25 cellular contexts compared by ENCODE assay signal in genomic region chr17:82960419-82961271, GRCh38.
DNase-seq lines count a peak whose midpoint lies in the region; ATAC-seq and TF ChIP-seq lines count a peak whose summit lies in the region.
"Had no signal": no experiment of that assay in that cellular context is flagged by ENCODE, and none has a peak within 500 bp of the region (broad histone marks: within the 10 kb centered on the region; RNA-seq: fewer than 3 reads in every experiment).

No MANE protein-coding gene starts in this region.

- H3K4me1 ChIP-seq in stomach = peaks cover 0 to 11% (median 10%) of the 10 kb centered on the region in 4 donors
- H3K4me1 ChIP-seq: SJCRH30 had no signal

- peaks cover 6% of the 10 kb centered on the region for H3K4me1 Mint-ChIP-seq in activated T-cell treated with anti-CD3 and anti-CD28 coated beads, Interleukin-2, amount 50 U/mL, for 24 hours (ENCODE audit: low read depth)
- H3K4me1 Mint-ChIP-seq in activated T-cell treated with anti-CD3 and anti-CD28 coated beads, Interleukin-2, amount 50 U/mL, for 72 hours (ENCODE audit: low read depth) = peaks cover 8% of the 10 kb centered on the region

- H3K36me3 ChIP-seq in WERI-Rb-1 (peaks cover 3% of the 10 kb centered on the region; the same call in 1 of the 2 replicates), stomach (peaks cover 0 to 15% (median 0%) of the 10 kb centered on the region in 4 donors)
- H3K36me3 ChIP-seq: SJCRH30 had no signal

- 96 to 97% (median 97%) methylated on average over 59 to 67 of the region's 67 CpGs for WGBS in stomach, 5 donors

- peak; percentile 22 for DNase-seq in activated T-cell treated with anti-CD3 and anti-CD28 coated beads, Interleukin-2, amount 50 U/mL, for 24 hours
- no peak for DNase-seq in activated T-cell treated with anti-CD3 and anti-CD28 coated beads, Interleukin-2, amount 50 U/mL, for 72 hours
- DNase-seq in WERI-Rb-1 (peak; percentile 9), mesenteric fat pad (ENCODE audit: low spot score) (peak; percentile 90), stomach (peak; percentile 24), NCI-H2171 treated with DMSO at 0.1 percent for 48 hours (lab: John Stamatoyannopoulos, UW) (no peak), SKM-1 (lab: John Stamatoyannopoulos, UW; ENCODE audit: unreplicated experiment) (no peak), DMS153 treated with DMSO at 0.1 percent for 48 hours (lab: John Stamatoyannopoulos, UW; ENCODE audit: unreplicated experiment) (no peak)
- DNase-seq: activated CD4-positive, alpha-beta T cell treated with anti-CD3 and anti-CD28 coated beads, Interleukin-2, amount 10 ng/mL, durations not matched to agents 24 days and 14 days; activated naive CD4-positive, alpha-beta T cell treated with anti-CD3 and anti-CD28 coated beads, Interleukin-2, amount 50 U/mL, for 16 hours; CD4-positive, CD25-positive, alpha-beta regulatory T cell; foreskin melanocyte; GM23248; Karpas-422; kidney glomerular epithelial cell; NCI-H1417 treated with DMSO at 0.1 percent for 48 hours; NCI-H2081 treated with DMSO at 0.1 percent for 48 hours; stimulated activated CD4-positive, alpha-beta T cell treated with anti-CD3 and anti-CD28 coated beads, Interleukin-15, amount 100 ng/mL, for 24 hours; stimulated activated CD4-positive, alpha-beta T cell treated with anti-CD3 and anti-CD28 coated beads, Interleukin-4, amount 100 ng/mL, for 4 hours; T-helper 9 cell had no signal

- ATAC-seq in activated T-cell treated with anti-CD3 and anti-CD28 coated beads, Interleukin-2, amount 50 U/mL, for 72 hours (replicated peaks in 1 of 2) = no peak

- H3K4me3 Mint-ChIP-seq in activated T-cell treated with anti-CD3 and anti-CD28 coated beads, Interleukin-2, amount 50 U/mL, for 24 hours = no peak overlapping the region
- no peak overlapping the region for H3K4me3 Mint-ChIP-seq in activated T-cell treated with anti-CD3 and anti-CD28 coated beads, Interleukin-2, amount 50 U/mL, for 72 hours
- H3K4me3 Mint-ChIP-seq: activated CD4-positive, alpha-beta T cell treated with anti-CD3 and anti-CD28 coated beads, Interleukin-2, amount 10 ng/mL, durations not matched to agents 24 days and 14 days; CD4-positive, CD25-positive, alpha-beta regulatory T cell; memory B cell; neural crest cell had no signal

- no peak overlapping the region for H3K4me3 ChIP-seq in WERI-Rb-1 (ENCODE audit: low read depth, low read length)
- H3K4me3 ChIP-seq in stomach = no peak overlapping the region
- H3K4me3 ChIP-seq: GM23248, SJCRH30 had no signal

- no peaks in the 10 kb centered on the region for H3K27me3 Mint-ChIP-seq in activated T-cell treated with anti-CD3 and anti-CD28 coated beads, Interleukin-2, amount 50 U/mL, for 24 hours
- no peaks in the 10 kb centered on the region for H3K27me3 Mint-ChIP-seq in activated T-cell treated with anti-CD3 and anti-CD28 coated beads, Interleukin-2, amount 50 U/mL, for 72 hours (ENCODE audit: low read depth)
- H3K27me3 Mint-ChIP-seq: activated CD4-positive, alpha-beta T cell treated with anti-CD3 and anti-CD28 coated beads, Interleukin-2, amount 10 ng/mL, durations not matched to agents 24 days and 14 days; CD4-positive, CD25-positive, alpha-beta regulatory T cell; memory B cell; progenitor cell of endocrine pancreas had no signal

- peaks cover 19% of the 10 kb centered on the region for H3K9me3 ChIP-seq in WERI-Rb-1 (ENCODE audit: severe bottlenecking)
- peaks cover 0 to 8% (median 2%) of the 10 kb centered on the region in 4 donors for H3K9me3 ChIP-seq in stomach

- H3K9me3 Mint-ChIP-seq in activated T-cell treated with anti-CD3 and anti-CD28 coated beads, Interleukin-2, amount 50 U/mL, for 24 hours = no peaks in the 10 kb centered on the region
- H3K9me3 Mint-ChIP-seq in activated T-cell treated with anti-CD3 and anti-CD28 coated beads, Interleukin-2, amount 50 U/mL, for 72 hours = no peaks in the 10 kb centered on the region
- H3K9me3 Mint-ChIP-seq: activated CD4-positive, alpha-beta T cell treated with anti-CD3 and anti-CD28 coated beads, Interleukin-2, amount 10 ng/mL, durations not matched to agents 24 days and 14 days; neural crest cell had no signal

- TF ChIP-seq EP300 in stomach (IDR thresholded peaks at IDR 0.05) = no peak

- no peak for TF ChIP-seq POLR2A in stomach (IDR thresholded peaks at IDR 0.05)

- no peaks in the 10 kb centered on the region for H3K27me3 ChIP-seq in WERI-Rb-1 (ENCODE audit: insufficient read depth, low read depth, severe bottlenecking)
- no peaks in the 10 kb centered on the region for H3K27me3 ChIP-seq in stomach
- H3K27me3 ChIP-seq: SJCRH30 had no signal

- peaks cover 20% of the 10 kb centered on the region for H3K36me3 Mint-ChIP-seq in activated T-cell treated with anti-CD3 and anti-CD28 coated beads, Interleukin-2, amount 50 U/mL, for 24 hours (ENCODE audit: low read depth)
- peaks cover 5 to 6% of the 10 kb centered on the region in 2 donors for H3K36me3 Mint-ChIP-seq in activated T-cell treated with anti-CD3 and anti-CD28 coated beads, Interleukin-2, amount 50 U/mL, for 72 hours (ENCODE audit: insufficient read depth in 2 of 2)

- H3K27ac Mint-ChIP-seq in activated T-cell treated with anti-CD3 and anti-CD28 coated beads, Interleukin-2, amount 50 U/mL, for 24 hours = no peak overlapping the region
- H3K27ac Mint-ChIP-seq in activated T-cell treated with anti-CD3 and anti-CD28 coated beads, Interleukin-2, amount 50 U/mL, for 72 hours = no peak overlapping the region
- H3K27ac Mint-ChIP-seq: activated CD4-positive, alpha-beta T cell treated with anti-CD3 and anti-CD28 coated beads, Interleukin-2, amount 10 ng/mL, durations not matched to agents 24 days and 14 days; CD4-positive, CD25-positive, alpha-beta regulatory T cell; memory B cell; progenitor cell of endocrine pancreas had no signal

- H3K27ac ChIP-seq in WERI-Rb-1 = no peak overlapping the region
- no peak overlapping the region for H3K27ac ChIP-seq in stomach
- H3K27ac ChIP-seq: GM23248, SJCRH30, VCaP had no signal

- TF ChIP-seq CTCF in WERI-Rb-1 (IDR thresholded peaks at IDR 0.05; ENCODE audit: low read depth, low read length) = no peak
- no peak for TF ChIP-seq CTCF in stomach (IDR thresholded peaks at IDR 0.05)

- intact Hi-C loops in stomach (cut with DNase I; ENCODE audit: low total_unique reads) = no loop called here

Comparison
In these comparisons a context has a peak if more than half of its experiments do, and no peak if none do; other contexts are left out.
1. DNase-seq: peak in activated T-cell treated with anti-CD3 and anti-CD28 coated beads, Interleukin-2, amount 50 U/mL, for 24 hours (single experiment), WERI-Rb-1 (single experiment), mesenteric fat pad (single experiment) and stomach (single experiment); none in activated T-cell treated with anti-CD3 and anti-CD28 coated beads, Interleukin-2, amount 50 U/mL, for 72 hours (0 of 2), NCI-H2171 treated with DMSO at 0.1 percent for 48 hours (single experiment), SKM-1 (single experiment) and DMS153 treated with DMSO at 0.1 percent for 48 hours (single experiment).